12 cellular contexts compared by ENCODE assay signal in the genomic region with DNA sequence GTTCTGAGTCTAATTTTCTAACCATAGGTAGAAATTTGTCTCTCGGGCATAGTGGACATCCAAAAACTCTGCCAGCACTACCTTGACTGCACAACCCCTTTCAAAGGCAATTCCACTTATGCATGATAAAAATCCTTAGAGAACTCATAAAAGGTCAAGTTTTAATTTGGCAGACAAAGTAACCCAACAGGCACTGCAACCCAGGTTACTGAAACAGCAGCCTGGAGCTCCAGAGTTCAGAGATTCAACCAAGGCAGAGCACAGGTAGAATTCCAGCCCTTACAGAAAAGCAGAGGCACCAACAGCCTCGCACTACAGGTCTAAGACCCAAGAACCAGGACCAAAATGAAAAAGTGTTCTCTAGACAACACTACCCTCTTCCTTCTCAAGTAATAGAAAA. TPM values are rescaled to one million over a fixed set of nuclear protein-coding genes. Genes with fewer than 3 reads are reported as not detected.
DNase-seq lines count a peak whose midpoint lies in the region; ATAC-seq and TF ChIP-seq lines count a peak whose summit lies in the region.
"Had no signal": no experiment of that assay in that cellular context is flagged by ENCODE, and none has a peak within 500 bp of the region (broad histone marks: within the 10 kb centered on the region; RNA-seq: fewer than 3 reads in every experiment).

No MANE protein-coding gene starts in this region.

- peaks cover 3% of the 10 kb centered on the region for H3K36me3 Mint-ChIP-seq in Caco-2 (ENCODE audit: insufficient read depth, unreplicated experiment)
- no peaks in the 10 kb centered on the region for H3K36me3 Mint-ChIP-seq in brain
- H3K36me3 Mint-ChIP-seq in nephron progenitor cell (ENCODE audit: low read depth) = no peaks in the 10 kb centered on the region

- ATAC-seq in GM19395 (IDR thresholded peaks at IDR 0.05; ENCODE audit: unreplicated experiment) (no peak), left colon (no peak)

- H3K27me3 ChIP-seq in Caco-2 (replicated peaks; ENCODE audit: control insufficient read depth, insufficient read depth, low read length) = no peaks in the 10 kb centered on the region

- TF ChIP-seq RAD21 in Ishikawa (IDR thresholded peaks at IDR 0.05; ENCODE audit: low read depth) = no peak

- no peaks in the 10 kb centered on the region for H3K9me3 ChIP-seq in Caco-2

- POLR2A ChIA-PET in Caco-2 (lab: Charles Lee) = interaction anchor here (0.6 kb wide), 1 partner anchor 51 kb away, joined by 4 read pairs; no protein-coding TSS in a partner anchor

- no peaks in the 10 kb centered on the region for H3K27me3 Mint-ChIP-seq in Caco-2 (ENCODE audit: insufficient read depth, unreplicated experiment)
- H3K27me3 Mint-ChIP-seq in brain = peaks cover 10% of the 10 kb centered on the region
- H3K27me3 Mint-ChIP-seq in nephron progenitor cell (ENCODE audit: low read depth, poor library complexity) = peaks cover 42% of the 10 kb centered on the region

- TF ChIP-seq CTCF in Caco-2 (IDR thresholded peaks at IDR 0.05; ENCODE audit: insufficient read depth in 1 of 2, low read depth in 1 of 2, low read length in 1 of 2, severe bottlenecking in 1 of 2, unreplicated experiment in 1 of 2) (no peak), brain (conservative IDR thresholded peaks at IDR 0.05) (no peak), nephron progenitor cell (IDR thresholded peaks at IDR 0.05) (no peak)

- 0 out of 2 replicates have a peak, but pooled peaks cover 4% of the 10 kb centered on the region for H3K4me1 ChIP-seq in Caco-2

- H3K36me3 ChIP-seq in Caco-2 (ENCODE audit: control insufficient read depth, insufficient read depth, low read length) = no peaks in the 10 kb centered on the region

- CTCF ChIA-PET in Caco-2 (lab: Charles Lee) = interaction anchor here (1.0 to 1.5 kb wide), 2 partner anchors 28 to 65 kb away, joined by 3 to 8 read pairs; no protein-coding TSS in a partner anchor

- H3K4me3 Mint-ChIP-seq in Caco-2 (ENCODE audit: unreplicated experiment) = peak overlapping the region; percentile 75
- peak overlapping the region; percentile 87 to 91 (median 90) for H3K4me3 Mint-ChIP-seq in brain
- peak overlapping the region; percentile 85 for H3K4me3 Mint-ChIP-seq in nephron progenitor cell

- H3K4me1 Mint-ChIP-seq in Caco-2 (ENCODE audit: low read depth, unreplicated experiment) = peaks cover 9% of the 10 kb centered on the region
- peaks cover 33% of the 10 kb centered on the region for H3K4me1 Mint-ChIP-seq in brain
- H3K4me1 Mint-ChIP-seq in nephron progenitor cell = peaks cover 17% of the 10 kb centered on the region

- BruUV-seq in Caco-2 (replicated peaks; lab: Mats Ljungman, UMichigan) = TSS peak; percentile 25

- H3K9me3 Mint-ChIP-seq in Caco-2 (ENCODE audit: unreplicated experiment) (no peaks in the 10 kb centered on the region), brain (peaks cover 0 to 3% (median 3%) of the 10 kb centered on the region in 5 experiments), nephron progenitor cell (peaks cover 9% of the 10 kb centered on the region)

- TF ChIP-seq EP300 in Ishikawa (IDR thresholded peaks at IDR 0.05; ENCODE audit: borderline replicate concordance) = no peak

- no peak overlapping the region for H3K27ac Mint-ChIP-seq in Caco-2 (ENCODE audit: unreplicated experiment)
- peak overlapping the region in 3 of 5 experiments; percentile 35 to 75 (median 62) for H3K27ac Mint-ChIP-seq in brain
- no peak overlapping the region for H3K27ac Mint-ChIP-seq in nephron progenitor cell

- intact Hi-C loops in Caco-2 (cut with micrococcal nuclease; ENCODE audit: unreplicated experiment) = loop anchor here (2.0 kb wide), 1 partner anchor 29 kb away; no protein-coding TSS in a partner anchor
- intact Hi-C loops in left colon (cut with DNase I, micrococcal nuclease) = no loop called here

- DNase-seq in Caco-2 (no peak), nephron progenitor cell (no peak), NCI-H1417 treated with DMSO at 0.1 percent for 48 hours (lab: John Stamatoyannopoulos, UW) (no peak), NCI-H226 (no peak), left colon (no peak)
- DNase-seq: amygdala, GDM1, kidney, NCI-H1092 had no signal

- 0 out of 2 replicates have a peak overlapping the region, but pooled peaks have one; percentile 13 for H3K4me3 ChIP-seq in Caco-2 (ENCODE audit: low read depth, low read length)

TF ChIP-seq in Ishikawa, 13 proteins besides CTCF, POLR2A, EP300 and RAD21:
- TF ChIP-seq TCF12 (IDR thresholded peaks at IDR 0.05; ENCODE audit: low read depth) (no peak), ZBTB7A (IDR thresholded peaks at IDR 0.05; ENCODE audit: low read depth) (no peak), NFIC (IDR thresholded peaks at IDR 0.05) (0 out of 2 replicates have a peak, but pooled peaks have one; percentile 49)

RNA-seq across cellular contexts. Expression of a gene that starts 1.8 kb away (rescaled TPM):
- total RNA-seq in Caco-2 (2022) (47.2 and 50.4 TPM in 2 replicates), left colon (1 to 10 TPM; 5.0 to 6.9 TPM)
- 60.5 TPM for polyA plus RNA-seq in brain (ENCODE audit: insufficient read depth, low read depth, low replicate concordance)

Comparison
In these comparisons a context has a peak if more than half of its experiments do, and no peak if none do; other contexts are left out.
1. H3K27ac Mint-ChIP-seq: peak in brain (3 of 5); none in Caco-2 (single experiment) and nephron progenitor cell (single experiment).
2. Peak in every context shown above with its lines, with median percentiles within 50 percentile points of each other: H3K4me3 Mint-ChIP-seq.